Comparison of ENCODE assay signal across 28 cellular contexts in the genomic region with DNA sequence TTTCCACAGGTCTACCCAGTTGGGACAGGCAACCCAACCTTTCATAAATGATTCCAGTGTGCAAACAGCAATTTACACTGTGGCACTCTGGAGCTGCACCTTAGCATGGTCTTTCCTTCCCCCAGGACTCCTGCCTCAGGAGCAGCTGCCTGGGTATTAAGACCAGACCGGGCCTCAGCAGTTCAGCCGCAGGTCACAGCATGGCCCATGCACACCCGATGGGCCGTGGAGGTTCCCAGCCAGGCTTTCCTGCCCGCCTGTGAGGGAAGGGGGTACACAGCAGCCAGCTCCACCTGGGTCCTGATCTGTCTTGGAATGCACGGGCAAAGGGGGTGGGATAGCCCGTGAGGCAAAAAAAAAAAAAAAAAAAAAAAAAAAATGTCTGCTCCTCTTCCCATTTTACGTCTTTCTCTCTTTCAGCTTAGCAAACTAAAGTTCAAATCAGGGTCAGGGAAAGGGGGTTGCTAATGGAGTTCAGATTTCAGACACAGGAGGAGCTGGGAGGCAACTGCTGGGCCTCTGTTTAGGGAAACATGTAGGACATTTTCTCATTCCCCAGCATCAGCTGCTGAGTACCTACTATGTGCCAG.
A peak's percentile ranks its signal among the peaks of the same experiment; 100 is the strongest.
DNase-seq lines count a peak whose midpoint lies in the region; ATAC-seq, FAIRE-seq and TF ChIP-seq lines count a peak whose summit lies in the region.
"Had no signal": no experiment of that assay in that cellular context is flagged by ENCODE, and none has a peak within 500 bp of the region (broad histone marks: within the 10 kb centered on the region; RNA-seq: fewer than 3 reads in every experiment).

No MANE protein-coding gene starts in this region.

- H3K27me3 Mint-ChIP-seq in astrocyte (ENCODE audit: low read depth, unreplicated experiment) (no peaks in the 10 kb centered on the region), neural progenitor cell (ENCODE audit: insufficient read depth, low read depth) (peaks cover 9% of the 10 kb centered on the region)
- H3K27me3 Mint-ChIP-seq: activated CD4-positive, alpha-beta T cell treated with anti-CD3 and anti-CD28 coated beads, Interleukin-2, amount 10 ng/mL, durations not matched to agents 7 days and 5 days had no signal

- H3K4me2 ChIP-seq in astrocyte (ENCODE audit: low read length) (no peak overlapping the region), hepatocyte (no peak overlapping the region), neural progenitor cell (no peak overlapping the region)

- H3K36me3 Mint-ChIP-seq in astrocyte (ENCODE audit: low read depth, unreplicated experiment): no peaks in the 10 kb centered on the region
- no peaks in the 10 kb centered on the region for H3K36me3 Mint-ChIP-seq in neural progenitor cell
- H3K36me3 Mint-ChIP-seq: activated naive CD8-positive, alpha-beta T cell treated with anti-CD3 and anti-CD28 coated beads, Interleukin-2, amount 10 ng/mL, durations not matched to agents 7 days and 5 days; CD8-positive, alpha-beta T cell; WTC11 had no signal

- H3K4me1 Mint-ChIP-seq in astrocyte (ENCODE audit: low read depth, unreplicated experiment) (peaks cover 42% of the 10 kb centered on the region), neural progenitor cell (peaks cover 35% of the 10 kb centered on the region)
- H3K4me1 Mint-ChIP-seq: activated CD4-positive, alpha-beta T cell treated with anti-CD3 and anti-CD28 coated beads, Interleukin-2, amount 10 ng/mL, durations not matched to agents 7 days and 5 days had no signal

- H3K36me3 ChIP-seq in H7 (replicated peaks; ENCODE audit: control insufficient read depth, insufficient read depth, low read length) (no peaks in the 10 kb centered on the region), astrocyte (ENCODE audit: insufficient read depth, low read length) (no peaks in the 10 kb centered on the region), hepatocyte (replicated peaks; ENCODE audit: insufficient read depth, low read depth) (no peaks in the 10 kb centered on the region), neural progenitor cell (no peaks in the 10 kb centered on the region)
- H3K36me3 ChIP-seq: gastroesophageal sphincter, sigmoid colon, thyroid gland had no signal

- H3K4me3 Mint-ChIP-seq in astrocyte (ENCODE audit: unreplicated experiment): peak overlapping the region; percentile 21
- no peak overlapping the region for H3K4me3 Mint-ChIP-seq in neural progenitor cell
- H3K4me3 Mint-ChIP-seq: activated CD4-positive, alpha-beta T cell treated with anti-CD3 and anti-CD28 coated beads, Interleukin-2, amount 10 ng/mL, durations not matched to agents 7 days and 5 days; activated naive CD8-positive, alpha-beta T cell treated with anti-CD3 and anti-CD28 coated beads, Interleukin-2, amount 10 ng/mL, durations not matched to agents 7 days and 5 days; activated T-cell treated with anti-CD3 and anti-CD28 coated beads, Interleukin-2, amount 50 U/mL, for 4 hours; CD8-positive, alpha-beta T cell; WTC11 had no signal

- H3K79me2 ChIP-seq in astrocyte (ENCODE audit: insufficient read depth, low read length): no peaks in the 10 kb centered on the region
- H3K79me2 ChIP-seq in hepatocyte: no peaks in the 10 kb centered on the region
- no peaks in the 10 kb centered on the region for H3K79me2 ChIP-seq in neural progenitor cell (ENCODE audit: low read depth)

- H3F3A ChIP-seq in neural progenitor cell (ENCODE audit: low read depth): peaks cover 19% of the 10 kb centered on the region

- no peak overlapping the region for H3K4me3 ChIP-seq in H7 (ENCODE audit: insufficient read depth, low read depth, low read length)
- no peak overlapping the region for H3K4me3 ChIP-seq in astrocyte (ENCODE audit: insufficient read depth, low read depth, low read length)
- H3K4me3 ChIP-seq in hepatocyte: no peak overlapping the region
- H3K4me3 ChIP-seq in neural progenitor cell: no peak overlapping the region
- H3K4me3 ChIP-seq: gastroesophageal sphincter, sigmoid colon, thyroid gland had no signal

- no peaks in the 10 kb centered on the region for H3K27me3 ChIP-seq in H7 (ENCODE audit: control insufficient read depth, insufficient read depth, low read length)
- no peaks in the 10 kb centered on the region for H3K27me3 ChIP-seq in astrocyte (ENCODE audit: insufficient read depth, low read length)
- no peaks in the 10 kb centered on the region for H3K27me3 ChIP-seq in hepatocyte
- peaks cover 18% of the 10 kb centered on the region for H3K27me3 ChIP-seq in neural progenitor cell
- H3K27me3 ChIP-seq: gastroesophageal sphincter, sigmoid colon, thyroid gland had no signal

- H2AFZ ChIP-seq in astrocyte (ENCODE audit: low read depth, low read length) (no peak overlapping the region), hepatocyte (no peak overlapping the region), neural progenitor cell (replicated peaks) (no peak overlapping the region)

- H3K9me2 ChIP-seq in hepatocyte (replicated peaks; ENCODE audit: insufficient read depth): no peaks in the 10 kb centered on the region

- H3K9me3 ChIP-seq in astrocyte (ENCODE audit: insufficient read depth, low read depth, low read length): no peaks in the 10 kb centered on the region
- no peaks in the 10 kb centered on the region for H3K9me3 ChIP-seq in hepatocyte (ENCODE audit: low read depth)
- no peaks in the 10 kb centered on the region for H3K9me3 ChIP-seq in neural progenitor cell (ENCODE audit: low read depth)
- H3K9me3 ChIP-seq: gastroesophageal sphincter, sigmoid colon, thyroid gland had no signal

- H4K20me1 ChIP-seq in astrocyte (ENCODE audit: insufficient read depth, low read length) (no peaks in the 10 kb centered on the region), hepatocyte (ENCODE audit: insufficient read depth, poor library complexity, severe bottlenecking) (no peaks in the 10 kb centered on the region), neural progenitor cell (ENCODE audit: low read depth) (peaks cover 19% of the 10 kb centered on the region)

- H3K9ac ChIP-seq in astrocyte (ENCODE audit: low read length) (no peak overlapping the region), neural progenitor cell (no peak overlapping the region)

- H3K4me1 ChIP-seq in astrocyte (ENCODE audit: insufficient read depth, low read length) (peaks cover 14% of the 10 kb centered on the region), hepatocyte (ENCODE audit: insufficient read depth) (peaks cover 27% of the 10 kb centered on the region), neural progenitor cell (peaks cover 23% of the 10 kb centered on the region)

- DNase-seq in H7 (peak; percentile 17), astrocyte (ENCODE audit: low read depth) (no peak), hepatocyte (ENCODE audit: low spot score) (no peak), neural progenitor cell (ENCODE audit: low spot score) (peak; percentile 24), germinal center (ENCODE audit: low spot score) (no peak)
- no peak for DNase-seq in activated CD4-positive, alpha-beta T cell treated with anti-CD3 and anti-CD28 coated beads, Interleukin-2, amount 50 U/mL, for 4 hours
- DNase-seq: activated CD4-positive, alpha-beta T cell treated with anti-CD3 and anti-CD28 coated beads, Interleukin-2, amount 10 ng/mL, durations not matched to agents 7 days and 5 days; activated gamma-delta T cell treated with Interleukin-2 at 50 U/mL for 16 hours; activated naive CD8-positive, alpha-beta T cell treated with anti-CD3 and anti-CD28 coated beads, Interleukin-2, amount 10 ng/mL, durations not matched to agents 7 days and 5 days; activated T-cell treated with anti-CD3 and anti-CD28 coated beads, Interleukin-2, amount 50 U/mL, for 4 hours; AML-193; CD8-positive, alpha-beta T cell; hippocampal formation; Kasumi-1; NCI-H146; NCI-H774; posterior cingulate gyrus; sigmoid colon; stimulated activated CD4-positive, alpha-beta T cell treated with anti-CD3 and anti-CD28 coated beads, Interleukin-4, amount 100 ng/mL, for 1 hour; T1000; thyroid gland had no signal

- H3K9me3 Mint-ChIP-seq in astrocyte (ENCODE audit: unreplicated experiment) (no peaks in the 10 kb centered on the region), neural progenitor cell (peaks cover 2% of the 10 kb centered on the region)
- H3K9me3 Mint-ChIP-seq: activated CD4-positive, alpha-beta T cell treated with anti-CD3 and anti-CD28 coated beads, Interleukin-2, amount 10 ng/mL, durations not matched to agents 7 days and 5 days; activated naive CD8-positive, alpha-beta T cell treated with anti-CD3 and anti-CD28 coated beads, Interleukin-2, amount 10 ng/mL, durations not matched to agents 7 days and 5 days; activated T-cell treated with anti-CD3 and anti-CD28 coated beads, Interleukin-2, amount 50 U/mL, for 4 hours; CD8-positive, alpha-beta T cell; WTC11 had no signal

- no peak for ATAC-seq in HG02588 (IDR thresholded peaks at IDR 0.05; ENCODE audit: unreplicated experiment)
- no peak for ATAC-seq in HG02571 (IDR thresholded peaks at IDR 0.05; ENCODE audit: unreplicated experiment)
- ATAC-seq: activated T-cell treated with anti-CD3 and anti-CD28 coated beads, Interleukin-2, amount 50 U/mL, for 4 hours; CD8-positive, alpha-beta T cell; gastroesophageal sphincter; left lobe of liver; WTC11 had no signal

- H3K27ac ChIP-seq in astrocyte (ENCODE audit: low read depth, low read length): no peak overlapping the region
- H3K27ac ChIP-seq in hepatocyte: peak overlapping the region; percentile 40
- no peak overlapping the region for H3K27ac ChIP-seq in neural progenitor cell
- H3K27ac ChIP-seq: thyroid gland had no signal

- H3K27ac Mint-ChIP-seq in astrocyte (ENCODE audit: unreplicated experiment): no peak overlapping the region
- H3K27ac Mint-ChIP-seq in neural progenitor cell: no peak overlapping the region
- H3K27ac Mint-ChIP-seq: activated CD4-positive, alpha-beta T cell treated with anti-CD3 and anti-CD28 coated beads, Interleukin-2, amount 10 ng/mL, durations not matched to agents 7 days and 5 days; activated naive CD8-positive, alpha-beta T cell treated with anti-CD3 and anti-CD28 coated beads, Interleukin-2, amount 10 ng/mL, durations not matched to agents 7 days and 5 days; CD8-positive, alpha-beta T cell; WTC11 had no signal

- TF ChIP-seq CTCF in astrocyte (IDR thresholded peaks at IDR 0.05; ENCODE audit: insufficient read depth, low read depth, low read length) (no peak), hepatocyte (IDR thresholded peaks at IDR 0.05; ENCODE audit: poor library complexity) (no peak), neural progenitor cell (IDR thresholded peaks at IDR 0.05) (no peak)

- FAIRE-seq in astrocyte (lab: Jason Lieb, UNC): no peak
- FAIRE-seq: H54, RCC 7860 had no signal

- 52% methylated on average over 8 of the region's 8 CpGs for WGBS in hepatocyte (ENCODE audit: low lambda C conversion rate, missing lambda C conversion rate)

Comparison
In these comparisons a context has a peak if more than half of its experiments do, and no peak if none do; other contexts are left out.
1. DNase-seq: peak in H7 (single experiment) and neural progenitor cell (single experiment); none in astrocyte (single experiment), hepatocyte (single experiment), activated CD4-positive, alpha-beta T cell treated with anti-CD3 and anti-CD28 coated beads, Interleukin-2, amount 50 U/mL, for 4 hours (0 of 2) and germinal center (single experiment).